17 cellular contexts compared by ENCODE assay signal in genomic region chr18:13213036-13213795, GRCh38. TPM values are rescaled to one million over a fixed set of nuclear protein-coding genes. Genes with fewer than 3 reads are reported as not detected.
DNase-seq lines count a peak whose midpoint lies in the region; TF ChIP-seq lines count a peak whose summit lies in the region.
"Had no signal": no experiment of that assay in that cellular context is flagged by ENCODE, and none has a peak within 500 bp of the region (broad histone marks: within the 10 kb centered on the region; RNA-seq: fewer than 3 reads in every experiment).

No MANE protein-coding gene starts in this region.

- peaks cover 0 to 8% (median 0%) of the 10 kb centered on the region in 11 experiments; a peak in 1 of 22 replicates for H4K20me1 ChIP-seq in BLaER1 treated with 17β-estradiol and CSF1 and Interleukin-3, amounts not matched to agents 10 nM and 100 nM

- no peak overlapping the region for H3K4me3 ChIP-seq in BLaER1 treated with 17β-estradiol and CSF1 and Interleukin-3, amounts not matched to agents 10 nM and 100 nM

- no peak overlapping the region for H3K4me3 Mint-ChIP-seq in type B pancreatic cell
- H3K4me3 Mint-ChIP-seq: B cell; CD4-positive, alpha-beta memory T cell had no signal

- no peaks in the 10 kb centered on the region for H3K27me3 ChIP-seq in BLaER1 treated with 17β-estradiol and CSF1 and Interleukin-3, amounts not matched to agents 10 nM and 100 nM

- DNase-seq in type B pancreatic cell (ENCODE audit: extremely low spot score, unreplicated experiment) (no peak), Ammon's horn (ENCODE audit: low spot score) (no peak), NCI-H1105 (lab: John Stamatoyannopoulos, UW) (no peak)
- no peak for DNase-seq in central memory CD4-positive, alpha-beta T cell
- DNase-seq: C1 segment of cervical spinal cord; Calu3; CD4-positive, alpha-beta memory T cell; COR-L47; DMS53; DMS79 treated with DMSO at 0.1 percent for 48 hours; GF-D8; GOT3; HCEC 1CT had no signal

- peaks cover 56% of the 10 kb centered on the region for H3K27me3 Mint-ChIP-seq in type B pancreatic cell

- no peaks in the 10 kb centered on the region for H3K36me3 Mint-ChIP-seq in type B pancreatic cell

- peak overlapping the region in 10 of 11 experiments; percentile 40 to 100 (median 64); a peak in 18 of 22 replicates for H3K4me2 ChIP-seq in BLaER1 treated with 17β-estradiol and CSF1 and Interleukin-3, amounts not matched to agents 10 nM and 100 nM

- peak overlapping the region in 2 of 11 experiments; percentile 5 to 20; a peak in 1 of 22 replicates for H3K27ac ChIP-seq in BLaER1 treated with 17β-estradiol and CSF1 and Interleukin-3, amounts not matched to agents 10 nM and 100 nM
- H3K27ac ChIP-seq in KOPT-K1 (ENCODE audit: low read depth, low read length, poor library complexity, severe bottlenecking), result peak overlapping the region; percentile 45

- no peaks in the 10 kb centered on the region for H3K36me3 ChIP-seq in BLaER1 treated with 17β-estradiol and CSF1 and Interleukin-3, amounts not matched to agents 10 nM and 100 nM
- H3K36me3 ChIP-seq in KOPT-K1 (ENCODE audit: insufficient read depth, low read length), result no peaks in the 10 kb centered on the region

- peak overlapping the region in 4 of 11 experiments; percentile 8 to 48 (median 22); a peak in 5 of 22 replicates for H3K9ac ChIP-seq in BLaER1 treated with 17β-estradiol and CSF1 and Interleukin-3, amounts not matched to agents 10 nM and 100 nM

- TF ChIP-seq CTCF in type B pancreatic cell (conservative IDR thresholded peaks at IDR 0.05), result no peak

- no peaks in the 10 kb centered on the region for H3K9me3 Mint-ChIP-seq in type B pancreatic cell

- H3K9me3 ChIP-seq in BLaER1 treated with 17β-estradiol and CSF1 and Interleukin-3, amounts not matched to agents 10 nM and 100 nM (replicated peaks in 1 of 11), result peaks cover 0 to 8% (median 0%) of the 10 kb centered on the region in 11 experiments; a peak in 6 of 22 replicates
- no peaks in the 10 kb centered on the region for H3K9me3 ChIP-seq in KOPT-K1 (ENCODE audit: insufficient read depth, low read length, poor library complexity, severe bottlenecking)

- H3K4me1 Mint-ChIP-seq in type B pancreatic cell (ENCODE audit: unreplicated experiment), result no peaks in the 10 kb centered on the region

- peaks cover 41 to 54% (median 52%) of the 10 kb centered on the region in 10 experiments for H3K4me1 ChIP-seq in BLaER1 treated with 17β-estradiol and CSF1 and Interleukin-3, amounts not matched to agents 10 nM and 100 nM

- H3K27ac Mint-ChIP-seq in type B pancreatic cell, result peak overlapping the region; percentile 11
- H3K27ac Mint-ChIP-seq: B cell; CD4-positive, alpha-beta memory T cell had no signal

RNA-seq across cellular contexts. Expression of gene LDLRAD4, which starts 5.3 kb away (rescaled TPM):
- total RNA-seq in type B pancreatic cell (ENCODE audit: low replicate concordance), result 0.88 and 2.4 TPM in 2 replicates
- total RNA-seq: G401 had no signal
